1 cellular context compared by ENCODE assay signal in genomic region chr12:131755305-131756113, GRCh38.
TF ChIP-seq lines count a peak whose summit lies in the region.

No MANE protein-coding gene starts in this region.

TF ChIP-seq in HepG2, 621 proteins besides CTCF, POLR2A, EP300 and RAD21 (continued from another document):
- TF ChIP-seq ZBTB40 (IDR thresholded peaks at IDR 0.05) = no peak
- no peak for TF ChIP-seq ZBTB40 (CRISPR knock-in tag; IDR thresholded peaks at IDR 0.05)
- TF ChIP-seq STAG1 (CRISPR knock-in tag; IDR thresholded peaks at IDR 0.05) = peak; percentile 47
- TF ChIP-seq POGZ (CRISPR knock-in tag; IDR thresholded peaks at IDR 0.05) = peak; percentile 58
- 0 out of 2 replicates have a peak, but pooled peaks have one; percentile 13 for TF ChIP-seq HOMEZ (CRISPR knock-in tag; IDR thresholded peaks at IDR 0.05; ENCODE audit: low read depth)
- peak; percentile 64 for TF ChIP-seq ZMYM4 (CRISPR knock-in tag; IDR thresholded peaks at IDR 0.05)
- TF ChIP-seq, protein P1, sequence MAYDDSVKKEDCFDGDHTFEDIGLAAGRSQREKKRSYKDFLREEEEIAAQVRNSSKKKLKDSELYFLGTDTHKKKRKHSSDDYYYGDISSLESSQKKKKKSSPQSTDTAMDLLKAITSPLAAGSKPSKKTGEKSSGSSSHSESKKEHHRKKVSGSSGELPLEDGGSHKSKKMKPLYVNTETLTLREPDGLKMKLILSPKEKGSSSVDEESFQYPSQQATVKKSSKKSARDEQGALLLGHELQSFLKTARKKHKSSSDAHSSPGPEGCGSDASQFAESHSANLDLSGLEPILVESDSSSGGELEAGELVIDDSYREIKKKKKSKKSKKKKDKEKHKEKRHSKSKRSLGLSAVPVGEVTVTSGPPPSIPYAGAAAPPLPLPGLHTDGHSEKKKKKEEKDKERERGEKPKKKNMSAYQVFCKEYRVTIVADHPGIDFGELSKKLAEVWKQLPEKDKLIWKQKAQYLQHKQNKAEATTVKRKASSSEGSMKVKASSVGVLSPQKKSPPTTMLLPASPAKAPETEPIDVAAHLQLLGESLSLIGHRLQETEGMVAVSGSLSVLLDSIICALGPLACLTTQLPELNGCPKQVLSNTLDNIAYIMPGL (CRISPR knock-in tag; IDR thresholded peaks at IDR 0.05; ENCODE audit: borderline replicate concordance in 1 of 2, low read depth in 1 of 2) = 0 out of 4 replicates have a peak, but pooled peaks of 1 of the 2 experiments have one; percentile 15
- no peak for TF ChIP-seq RXRA (CRISPR knock-in tag; IDR thresholded peaks at IDR 0.05)
